Comparison of ENCODE assay signal across 20 cellular contexts in genomic region chr3:185473290-185473815, GRCh38. TPM values are rescaled to one million over a fixed set of nuclear protein-coding genes. Genes with fewer than 3 reads are reported as not detected.
DNase-seq lines count a peak whose midpoint lies in the region; ATAC-seq and TF ChIP-seq lines count a peak whose summit lies in the region.
"Had no signal": no experiment of that assay in that cellular context is flagged by ENCODE, and none has a peak within 500 bp of the region (broad histone marks: within the 10 kb centered on the region; RNA-seq: fewer than 3 reads in every experiment).

No MANE protein-coding gene starts in this region.

- H3K4me2 ChIP-seq in IMR-90 (ENCODE audit: low read depth, low read length), result no peak overlapping the region
- no peak overlapping the region for H3K4me2 ChIP-seq in GM23248 (ENCODE audit: unreplicated experiment)
- no peak overlapping the region for H3K4me2 ChIP-seq in neuronal stem cell (ENCODE audit: insufficient read depth, low read length, poor library complexity, severe bottlenecking)

- dilution Hi-C loops in IMR-90 (cut with HindIII; ENCODE audit: low sequenced_read_pairs, unreplicated experiment), result no loop called here

- DNase-seq in A172 (ENCODE audit: low spot score) (peak; percentile 94), IMR-90 (peak; percentile 2), adipocyte (ENCODE audit: low read depth) (peak; percentile 12), fibroblast of mammary gland (ENCODE audit: low read depth) (peak; percentile 15), mesenteric fat pad (ENCODE audit: low spot score) (no peak), GM23248 (no peak), neuronal stem cell (ENCODE audit: low spot score) (no peak), SHP77 (lab: John Stamatoyannopoulos, UW) (no peak)
- DNase-seq: 8988T; activated CD4-positive, alpha-beta T cell treated with anti-CD3 and anti-CD28 coated beads, Interleukin-2, amount 10 ng/mL, durations not matched to agents 24 days and 14 days; heart right ventricle; naive thymus-derived CD8-positive, alpha-beta T cell; NCI-H187; NCI-H345; NCI-H82; SJCRH30 had no signal

- H3K9ac ChIP-seq in IMR-90 (ENCODE audit: low read depth, low read length) (no peak overlapping the region), adipocyte (ENCODE audit: low read length) (no peak overlapping the region), GM23248 (no peak overlapping the region), neuronal stem cell (ENCODE audit: low read depth, low read length, poor library complexity) (no peak overlapping the region)
- H3K9ac ChIP-seq: parathyroid adenoma had no signal

- H3K79me2 ChIP-seq in GM23248 (ENCODE audit: insufficient read depth), result no peaks in the 10 kb centered on the region
- H3K79me2 ChIP-seq: parathyroid adenoma had no signal

- H4K20me1 ChIP-seq in IMR-90 (ENCODE audit: insufficient read depth, low read length), result no peaks in the 10 kb centered on the region
- no peaks in the 10 kb centered on the region; the same call in 1 of the 2 replicates for H4K20me1 ChIP-seq in GM23248 (ENCODE audit: insufficient read depth)

- H3F3A ChIP-seq in GM23248 (ENCODE audit: insufficient read depth), result no peaks in the 10 kb centered on the region

- CTCF ChIA-PET in IMR-90 (lab: Yijun Ruan, JAX), result no interaction called here

- in situ Hi-C loops in IMR-90 (cut with MboI; ENCODE audit: low sequenced_read_pairs), result no loop called here
- in situ Hi-C loops in GM23248 (cut with MboI), result no loop called here

- no peak for TF ChIP-seq CTCF in IMR-90 (conservative IDR thresholded peaks at IDR 0.05; ENCODE audit: low read depth, low read length)
- TF ChIP-seq CTCF in fibroblast of mammary gland (conservative IDR thresholded peaks at IDR 0.05; ENCODE audit: control insufficient read depth, insufficient read depth, low read depth, low read length), result no peak

- H3K27me3 ChIP-seq in IMR-90 (ENCODE audit: control insufficient read depth, insufficient read depth, low read length), result no peaks in the 10 kb centered on the region
- H3K27me3 ChIP-seq in adipocyte (replicated peaks; ENCODE audit: control insufficient read depth, insufficient read depth, low read length), result no peaks in the 10 kb centered on the region
- no peaks in the 10 kb centered on the region for H3K27me3 ChIP-seq in GM23248 (replicated peaks; ENCODE audit: insufficient read depth)
- no peaks in the 10 kb centered on the region for H3K27me3 ChIP-seq in neuronal stem cell (ENCODE audit: control insufficient read depth in 3 of 3, insufficient read depth in 3 of 3, low read depth in 1 of 3, low read length in 3 of 3)
- H3K27me3 ChIP-seq: heart right ventricle, SJCRH30 had no signal

- H4K5ac ChIP-seq in IMR-90 (ENCODE audit: low read depth, low read length), result no peak overlapping the region

- no peak overlapping the region for H2AFZ ChIP-seq in IMR-90 (replicated peaks; ENCODE audit: low read length, poor library complexity)
- H2AFZ ChIP-seq in GM23248, result no peak overlapping the region
- H2AFZ ChIP-seq in neuronal stem cell (ENCODE audit: low read length), result no peak overlapping the region
- H2AFZ ChIP-seq: parathyroid adenoma had no signal

- intact Hi-C loops in IMR-90 (cut with micrococcal nuclease), result no loop called here

- no peak overlapping the region for H3K4ac ChIP-seq in IMR-90 (ENCODE audit: low read depth, low read length)
- H3K4ac ChIP-seq in neuronal stem cell (ENCODE audit: low read length), result no peak overlapping the region

- H2AK5ac ChIP-seq in IMR-90 (ENCODE audit: low read depth, low read length) (no peak overlapping the region), neuronal stem cell (ENCODE audit: low read depth, low read length) (no peak overlapping the region)

- H3K18ac ChIP-seq in IMR-90 (ENCODE audit: low read depth, low read length) (no peak overlapping the region), neuronal stem cell (ENCODE audit: low read length) (no peak overlapping the region)

- H3K23ac ChIP-seq in IMR-90 (ENCODE audit: low read depth, low read length) (no peak overlapping the region), neuronal stem cell (ENCODE audit: low read depth, low read length, poor library complexity) (no peak overlapping the region)

- H2AK9ac ChIP-seq in IMR-90 (replicated peaks; ENCODE audit: low read depth, low read length, poor library complexity), result no peak overlapping the region

- no peak for ATAC-seq in IMR-90 (ENCODE audit: low read depth)
- ATAC-seq: heart right ventricle; left lobe of liver; naive thymus-derived CD8-positive, alpha-beta T cell; sciatic nerve had no signal

- H2BK12ac ChIP-seq in neuronal stem cell (ENCODE audit: low read length), result no peak overlapping the region

- H2BK5ac ChIP-seq in IMR-90 (ENCODE audit: low read depth, low read length, poor library complexity, severe bottlenecking) (no peak overlapping the region), neuronal stem cell (ENCODE audit: low read length) (no peak overlapping the region)

- POLR2A ChIA-PET in IMR-90 (lab: Charles Lee; ENCODE audit: unreplicated experiment), result no interaction called here

- H3K9me3 ChIP-seq in IMR-90 (ENCODE audit: control insufficient read depth, insufficient read depth, low read length), result no peaks in the 10 kb centered on the region
- peaks cover 4% of the 10 kb centered on the region for H3K9me3 ChIP-seq in adipocyte (ENCODE audit: control insufficient read depth, low read length)
- H3K9me3 ChIP-seq in GM23248 (ENCODE audit: low read depth), result no peaks in the 10 kb centered on the region
- no peaks in the 10 kb centered on the region for H3K9me3 ChIP-seq in neuronal stem cell (replicated peaks in 1 of 2; ENCODE audit: control insufficient read depth in 2 of 2, insufficient read depth in 1 of 2, low read depth in 1 of 2, low read length in 2 of 2)
- H3K9me3 ChIP-seq: heart right ventricle, SJCRH30 had no signal

- H2BK120ac ChIP-seq in IMR-90 (ENCODE audit: low read depth, low read length), result no peak overlapping the region
- H2BK120ac ChIP-seq in neuronal stem cell (ENCODE audit: low read depth, low read length), result no peak overlapping the region

- H3K14ac ChIP-seq in IMR-90 (replicated peaks; ENCODE audit: low read depth, low read length) (no peak overlapping the region), neuronal stem cell (ENCODE audit: low read length) (no peak overlapping the region)

- H3K4me3 ChIP-seq in IMR-90 (ENCODE audit: insufficient read depth, low read depth, low read length) (no peak overlapping the region), adipocyte (ENCODE audit: low read length) (no peak overlapping the region), fibroblast of mammary gland (ENCODE audit: control insufficient read depth, low read depth, low read length) (no peak overlapping the region), GM23248 (no peak overlapping the region), neuronal stem cell (ENCODE audit: low read length in 2 of 2) (no peak overlapping the region)
- H3K4me3 ChIP-seq: heart right ventricle, SJCRH30 had no signal

- no peak overlapping the region for H3K56ac ChIP-seq in IMR-90 (ENCODE audit: extremely low read depth, insufficient read depth, low read length)

- no peaks in the 10 kb centered on the region for H3K9me2 ChIP-seq in GM23248 (ENCODE audit: insufficient read depth)

- H4K91ac ChIP-seq in IMR-90 (ENCODE audit: insufficient read depth, low read depth, low read length), result no peak overlapping the region
- H4K91ac ChIP-seq in neuronal stem cell (ENCODE audit: low read depth, low read length, poor library complexity), result no peak overlapping the region

- H2BK15ac ChIP-seq in IMR-90 (ENCODE audit: low read depth, low read length) (no peak overlapping the region), neuronal stem cell (ENCODE audit: low read length) (no peak overlapping the region)

- H3K4me1 ChIP-seq in IMR-90 (ENCODE audit: control insufficient read depth, insufficient read depth, low read length) (no peaks in the 10 kb centered on the region), adipocyte (ENCODE audit: control insufficient read depth, insufficient read depth, low read length) (no peaks in the 10 kb centered on the region), GM23248 (ENCODE audit: insufficient read depth) (no peaks in the 10 kb centered on the region), neuronal stem cell (ENCODE audit: control insufficient read depth in 2 of 2, insufficient read depth in 1 of 2, low read depth in 1 of 2, low read length in 2 of 2) (no peaks in the 10 kb centered on the region)
- H3K4me1 ChIP-seq: heart right ventricle, parathyroid adenoma, SJCRH30 had no signal

- TF ChIP-seq RAD21 in IMR-90 (IDR thresholded peaks at IDR 0.05; ENCODE audit: low read length), result no peak

- H3K27ac ChIP-seq in IMR-90 (ENCODE audit: insufficient read depth, low read length), result no peak overlapping the region
- H3K27ac ChIP-seq in GM23248, result no peak overlapping the region
- no peak overlapping the region for H3K27ac ChIP-seq in neuronal stem cell (replicated peaks; ENCODE audit: low read length)
- H3K27ac ChIP-seq: heart right ventricle, parathyroid adenoma, SJCRH30, VCaP had no signal

- WGBS in IMR-90 (ENCODE audit: extremely low coverage in 2 of 2, insufficient read length in 1 of 2), 2 experiments, result 87% methylated on average over 3 of the region's 15 CpGs; no CpG with 5 or more reads in 1 of the 2 experiments
- 89 to 90% methylated on average over 15 of the region's 15 CpGs for WGBS in GM23248 (ENCODE audit: low coverage in 1 of 2, low lambda C conversion rate in 2 of 2, missing lambda C conversion rate in 2 of 2), 2 experiments
- no CpG with 5 or more reads among the region's 15 CpGs for WGBS in neuronal stem cell (ENCODE audit: extremely low coverage in 2 of 2, insufficient read length in 2 of 2, insufficient replicate concordance in 1 of 2), 2 donors

- no TSS peak for BruUV-seq in IMR-90 (replicated peaks; lab: Mats Ljungman, UMichigan)

- TF ChIP-seq POLR2A in IMR-90 (IDR thresholded peaks at IDR 0.05; ENCODE audit: low read depth, low read length), result no peak

- H3K9me1 ChIP-seq in IMR-90 (ENCODE audit: insufficient read depth, low read length), result no peaks in the 10 kb centered on the region

- H3K79me1 ChIP-seq in IMR-90 (ENCODE audit: low read depth in 1 of 2, low read length in 2 of 2), result no peaks in the 10 kb centered on the region
- no peaks in the 10 kb centered on the region for H3K79me1 ChIP-seq in neuronal stem cell (ENCODE audit: low read depth, low read length)

- no peak overlapping the region for H4K8ac ChIP-seq in IMR-90 (ENCODE audit: low read depth in 2 of 2, low read length in 2 of 2)
- H4K8ac ChIP-seq in neuronal stem cell (ENCODE audit: low read depth, low read length), result no peak overlapping the region

- H2BK20ac ChIP-seq in IMR-90 (ENCODE audit: low read depth, low read length), result no peak overlapping the region

- H3K36me3 ChIP-seq in IMR-90 (ENCODE audit: control insufficient read depth, insufficient read depth, low read length), result peaks cover 10% of the 10 kb centered on the region
- H3K36me3 ChIP-seq in adipocyte (ENCODE audit: control insufficient read depth, insufficient read depth, low read length, severe bottlenecking), result peaks cover 35% of the 10 kb centered on the region
- peaks cover 8% of the 10 kb centered on the region; the same call in 1 of the 2 replicates for H3K36me3 ChIP-seq in GM23248 (ENCODE audit: low read depth)
- H3K36me3 ChIP-seq in neuronal stem cell (replicated peaks in 1 of 2; ENCODE audit: control insufficient read depth in 2 of 2, insufficient read depth in 2 of 2, low read length in 2 of 2), result peaks cover 0 to 9% of the 10 kb centered on the region in 2 donors
- H3K36me3 ChIP-seq: SJCRH30 had no signal

RNA-seq across cellular contexts. Expression of gene TMEM41A, which starts 25.5 kb away (rescaled TPM):
- total RNA-seq in A172 (2014; rRNA removed; shearing (Covaris generic)), result 11.0 and 13.2 TPM in 2 replicates
- total RNA-seq in IMR-90 (2012; rRNA removed) (10.6 and 11.9 TPM in 2 replicates), mesenteric fat pad (17.9 TPM)
- polyA plus RNA-seq in IMR-90 (2012; rRNA removed) (12.0 and 12.5 TPM in 2 replicates), GM23248 (2016; fragmentation: Nextera tagmentation; extraction: Ambion mirVana) (15.9 and 20.3 TPM in 2 replicates)
- 5.7 and 6.8 TPM in 2 replicates for polyA plus RNA-seq in IMR-90 (2012; cell fraction: cytosol; rRNA removed)
- polyA plus RNA-seq in IMR-90 (2012; cell fraction: nucleus; rRNA removed; ENCODE audit: low replicate concordance), result 3.0 and 8.6 TPM in 2 replicates
- 13.2 and 15.8 TPM in 2 replicates for total RNA-seq in GM23248 (2014; rRNA removed; shearing (Covaris generic))
- 10.9 TPM for polyA plus RNA-seq in neuronal stem cell (2013, experiment 1 of 2)
- polyA plus RNA-seq in neuronal stem cell (2013, experiment 2 of 2), result 11.6 TPM

Comparison
In these comparisons a context has a peak if more than half of its experiments do, and no peak if none do; other contexts are left out.
1. DNase-seq: peak in A172 (single experiment), IMR-90 (single experiment), adipocyte (single experiment) and fibroblast of mammary gland (single experiment); none in mesenteric fat pad (single experiment), GM23248 (single experiment), neuronal stem cell (single experiment) and SHP77 (0 of 2).